ENCODE assay signal across 15 cellular contexts in the genomic region with DNA sequence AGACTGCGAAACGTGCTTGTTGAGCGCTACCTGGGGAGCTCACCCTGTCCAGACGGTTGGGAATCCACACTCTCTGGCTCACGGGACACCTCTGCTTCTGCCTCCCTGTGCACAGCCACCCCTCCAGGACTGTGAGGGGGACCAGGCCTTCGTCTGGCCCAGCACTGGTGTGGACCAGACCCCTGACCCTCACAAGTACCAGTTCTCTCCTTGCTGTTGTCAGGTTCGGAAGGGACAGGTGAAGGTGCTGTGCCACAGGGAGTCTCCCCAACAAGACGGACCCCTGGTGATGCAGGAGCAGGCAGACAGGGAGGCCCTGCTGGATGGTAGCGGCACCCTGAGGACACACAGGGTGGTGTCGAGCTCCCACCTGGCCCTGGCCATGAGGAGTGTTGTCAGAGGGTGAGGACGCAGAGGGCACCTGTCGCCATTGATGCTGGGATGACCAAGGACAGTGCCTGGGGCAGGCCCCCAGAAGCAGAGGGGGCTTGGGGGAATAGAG. TPM values are rescaled to one million over a fixed set of nuclear protein-coding genes. Genes with fewer than 3 reads are reported as not detected.
DNase-seq lines count a peak whose midpoint lies in the region; ATAC-seq, FAIRE-seq and TF ChIP-seq lines count a peak whose summit lies in the region.
"Had no signal": no experiment of that assay in that cellular context is flagged by ENCODE, and none has a peak within 500 bp of the region (broad histone marks: within the 10 kb centered on the region; RNA-seq: fewer than 3 reads in every experiment).

No MANE protein-coding gene starts in this region.

- ATAC-seq in left ventricle myocardium superior (no peak), HG02973 (IDR thresholded peaks at IDR 0.05; ENCODE audit: unreplicated experiment) (no peak), lower lobe of right lung (no peak)
- ATAC-seq: left lung had no signal

- H3K4me2 ChIP-seq in neural cell (ENCODE audit: low read length), result no peak overlapping the region

- TF ChIP-seq EP300 in neural cell (conservative IDR thresholded peaks at IDR 0.05; ENCODE audit: poor library complexity, severe bottlenecking), result no peak

- intact Hi-C loops in cardiac septum (cut with DNase I), result no loop called here
- intact Hi-C loops in left ventricle myocardium superior (cut with micrococcal nuclease), result no loop called here
- intact Hi-C loops in lower lobe of right lung (cut with DNase I), result no loop called here

- H3K36me3 ChIP-seq in bronchial epithelial cell (ENCODE audit: control insufficient read depth, insufficient read depth, low read length) (no peaks in the 10 kb centered on the region), neural cell (ENCODE audit: insufficient read depth, low read length) (no peaks in the 10 kb centered on the region), lower lobe of right lung (no peaks in the 10 kb centered on the region)
- H3K36me3 ChIP-seq: cardiac muscle cell, left lung had no signal

- no peak for TF ChIP-seq RAD21 in neural cell (conservative IDR thresholded peaks at IDR 0.05)

- DNase-seq in cardiac septum (ENCODE audit: low spot score) (peak; percentile 68), left ventricle myocardium superior (no peak), bronchial epithelial cell (ENCODE audit: low read depth) (no peak), urothelium cell line (ENCODE audit: low spot score) (no peak), lower lobe of right lung (no peak)
- DNase-seq: GDM1, NCI-H1436 treated with DMSO at 0.1 percent for 48 hours had no signal

- peaks cover 10% of the 10 kb centered on the region for H3K4me1 ChIP-seq in lower lobe of right lung
- H3K4me1 ChIP-seq: psoas muscle had no signal

- no peak for TF ChIP-seq CTCF in bronchial epithelial cell (IDR thresholded peaks at IDR 0.05; ENCODE audit: insufficient read depth, low read length, severe bottlenecking)
- no peak for TF ChIP-seq CTCF in neural cell (IDR thresholded peaks at IDR 0.05; ENCODE audit: poor library complexity, severe bottlenecking)
- no peak for TF ChIP-seq CTCF in lower lobe of right lung (IDR thresholded peaks at IDR 0.05)

- no peak overlapping the region for H3K9ac ChIP-seq in neural cell (ENCODE audit: low read length)

- H3K27ac ChIP-seq in neural cell (ENCODE audit: low read length), result peak overlapping the region; percentile 32
- H3K27ac ChIP-seq in lower lobe of right lung, result no peak overlapping the region
- H3K27ac ChIP-seq: cardiac muscle cell, left lung, psoas muscle had no signal

- H4K20me1 ChIP-seq in neural cell (ENCODE audit: insufficient read depth), result no peaks in the 10 kb centered on the region

- H3K79me2 ChIP-seq in neural cell (replicated peaks; ENCODE audit: insufficient read depth, low read length), result no peaks in the 10 kb centered on the region

- no peak overlapping the region for H2AFZ ChIP-seq in neural cell (ENCODE audit: low read depth, low read length)

- FAIRE-seq in bronchial epithelial cell (lab: Jason Lieb, UNC) (peak; percentile 28), urothelium cell line (lab: Jason Lieb, UNC) (peak; percentile 53)
- FAIRE-seq: GM12891 had no signal

- H3F3A ChIP-seq in neural cell (ENCODE audit: insufficient read depth, low read length, poor library complexity, severe bottlenecking), result no peaks in the 10 kb centered on the region

- no peak overlapping the region for H3K4me3 ChIP-seq in bronchial epithelial cell (ENCODE audit: low read depth, low read length)
- H3K4me3 ChIP-seq in neural cell (ENCODE audit: low read length), result peak overlapping the region; percentile 15
- H3K4me3 ChIP-seq in lower lobe of right lung, result no peak overlapping the region
- H3K4me3 ChIP-seq: cardiac muscle cell, left lung, psoas muscle had no signal

- no peaks in the 10 kb centered on the region for H3K9me2 ChIP-seq in neural cell (ENCODE audit: insufficient read depth, low read length)

- H3K27me3 ChIP-seq in bronchial epithelial cell (ENCODE audit: control insufficient read depth, insufficient read depth, low read length) (no peaks in the 10 kb centered on the region), neural cell (ENCODE audit: insufficient read depth, low read depth, low read length) (no peaks in the 10 kb centered on the region), lower lobe of right lung (ENCODE audit: low read depth) (no peaks in the 10 kb centered on the region)
- H3K27me3 ChIP-seq: cardiac muscle cell, left lung had no signal

- H3K9me3 ChIP-seq in neural cell (ENCODE audit: low read length) (no peaks in the 10 kb centered on the region), lower lobe of right lung (no peaks in the 10 kb centered on the region)
- H3K9me3 ChIP-seq: left lung, psoas muscle had no signal

TF ChIP-seq in neural cell, 6 proteins besides CTCF, POLR2A, EP300 and RAD21:
- TF ChIP-seq REST (IDR thresholded peaks at IDR 0.05; ENCODE audit: borderline replicate concordance) (no peak), TAF1 (IDR thresholded peaks at IDR 0.05; ENCODE audit: low read depth) (no peak), POLR2AphosphoS5 (IDR thresholded peaks at IDR 0.05) (no peak), SMC3 (conservative IDR thresholded peaks at IDR 0.05; ENCODE audit: poor library complexity) (no peak), EZH2 (IDR thresholded peaks at IDR 0.05; ENCODE audit: borderline replicate concordance, insufficient read depth, low read length, poor library complexity, severe bottlenecking) (no peak), MXI1 (conservative IDR thresholded peaks at IDR 0.05; ENCODE audit: poor library complexity, severe bottlenecking) (no peak)

RNA-seq across cellular contexts. Expression of gene RASGEF1A, which starts 15.2 kb away (rescaled TPM):
- 1.0 TPM for total RNA-seq in cardiac septum
- 2.7 TPM for total RNA-seq in left ventricle myocardium superior
- 12.1 and 19.7 TPM in 2 replicates for total RNA-seq in bronchial epithelial cell
- polyA plus RNA-seq in neural cell, result 8.7 and 10.5 TPM in 2 replicates
- polyA minus RNA-seq in neural cell, result 11.5 and 13.6 TPM in 2 replicates
- 2.7 TPM for total RNA-seq in lower lobe of right lung
- total RNA-seq: H4, HT1080 had no signal
